ENCODE assay signal across 18 cellular contexts in the genomic region with DNA sequence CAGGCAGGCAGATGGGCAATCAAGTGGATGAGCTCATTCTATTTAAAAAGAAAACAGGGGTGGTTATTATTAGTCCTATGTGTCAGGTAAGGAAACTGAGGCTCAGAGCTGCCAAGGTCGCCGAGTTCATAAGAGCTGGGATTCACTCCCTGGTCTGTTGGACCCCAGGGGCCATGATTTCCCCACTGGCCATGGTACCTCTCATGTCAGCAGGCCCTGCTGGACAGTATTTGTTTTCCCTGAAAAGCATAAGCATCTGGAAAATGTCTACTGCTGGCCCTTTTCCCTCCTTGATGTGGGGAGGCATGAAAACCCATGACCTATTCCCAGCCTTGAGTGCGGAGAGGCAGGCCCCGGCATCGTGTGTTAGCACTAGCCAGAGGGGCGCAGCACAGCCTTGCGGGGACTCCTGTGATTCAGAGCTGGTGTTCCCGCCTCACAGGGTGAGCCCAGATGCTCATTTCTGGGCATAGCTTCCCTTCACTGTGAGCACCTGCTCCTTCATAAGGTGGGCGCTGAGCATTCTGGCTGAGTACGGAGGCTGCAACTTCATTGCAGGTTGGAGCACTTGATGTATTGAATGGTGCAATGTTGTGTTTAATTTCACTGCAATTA.
"Had no signal": no experiment of that assay in that cellular context is flagged by ENCODE, and none has a peak within 500 bp of the region (broad histone marks: within the 10 kb centered on the region; RNA-seq: fewer than 3 reads in every experiment).

No MANE protein-coding gene starts in this region.

- H3K4me3 ChIP-seq: mucosa of descending colon, pancreas, sigmoid colon, thyroid gland had no signal

- ATAC-seq: activated CD8-positive, alpha-beta memory T cell treated with anti-CD3 and anti-CD28 coated beads, Interleukin-2, amount 10 ng/mL, durations not matched to agents 7 days and 5 days; activated T-helper 17 cell treated with anti-CD3 and anti-CD28 coated beads, Interleukin-2, amount 50 U/mL, for 72 hours; left cardiac atrium; mucosa of descending colon; pancreas had no signal

- H3K27ac ChIP-seq: pancreas, sigmoid colon, thyroid gland had no signal

- DNase-seq: activated CD4-positive, alpha-beta memory T cell treated with anti-CD3 and anti-CD28 coated beads, Interleukin-2, amount 10 ng/mL, durations not matched to agents 7 days and 5 days; activated CD4-positive, alpha-beta T cell treated with anti-CD3 and anti-CD28 coated beads for 4 hours; activated CD8-positive, alpha-beta memory T cell treated with anti-CD3 and anti-CD28 coated beads, Interleukin-2, amount 10 ng/mL, durations not matched to agents 7 days and 5 days; activated naive CD4-positive, alpha-beta T cell; activated naive CD8-positive, alpha-beta T cell treated with anti-CD3 and anti-CD28 coated beads for 36 hours; amniotic stem cell; dermis blood vessel endothelial cell; left cardiac atrium; mesenchymal stem cell; mucosa of descending colon; naive B cell; pancreas; sigmoid colon; stimulated activated CD4-positive, alpha-beta T cell treated with anti-CD3 and anti-CD28 coated beads, Interleukin-1b, Interleukin-23, amount 100 ng/mL, for 48 hours; stimulated activated CD8-positive, alpha-beta memory T cell treated with anti-CD3 and anti-CD28 coated beads, Interleukin-4, amount 100 ng/mL, for 48 hours; stimulated activated naive CD4-positive, alpha-beta T cell treated with Interleukin-2 at 50 U/mL for 16 hours; thyroid gland had no signal

- H3K4me1 ChIP-seq: pancreas, sigmoid colon, thyroid gland had no signal

- H3K36me3 ChIP-seq: pancreas, sigmoid colon, thyroid gland had no signal

- H3K27me3 ChIP-seq: thyroid gland had no signal

- H3K9me3 ChIP-seq: mucosa of descending colon, pancreas, sigmoid colon, thyroid gland had no signal
